In the genomic region with DNA sequence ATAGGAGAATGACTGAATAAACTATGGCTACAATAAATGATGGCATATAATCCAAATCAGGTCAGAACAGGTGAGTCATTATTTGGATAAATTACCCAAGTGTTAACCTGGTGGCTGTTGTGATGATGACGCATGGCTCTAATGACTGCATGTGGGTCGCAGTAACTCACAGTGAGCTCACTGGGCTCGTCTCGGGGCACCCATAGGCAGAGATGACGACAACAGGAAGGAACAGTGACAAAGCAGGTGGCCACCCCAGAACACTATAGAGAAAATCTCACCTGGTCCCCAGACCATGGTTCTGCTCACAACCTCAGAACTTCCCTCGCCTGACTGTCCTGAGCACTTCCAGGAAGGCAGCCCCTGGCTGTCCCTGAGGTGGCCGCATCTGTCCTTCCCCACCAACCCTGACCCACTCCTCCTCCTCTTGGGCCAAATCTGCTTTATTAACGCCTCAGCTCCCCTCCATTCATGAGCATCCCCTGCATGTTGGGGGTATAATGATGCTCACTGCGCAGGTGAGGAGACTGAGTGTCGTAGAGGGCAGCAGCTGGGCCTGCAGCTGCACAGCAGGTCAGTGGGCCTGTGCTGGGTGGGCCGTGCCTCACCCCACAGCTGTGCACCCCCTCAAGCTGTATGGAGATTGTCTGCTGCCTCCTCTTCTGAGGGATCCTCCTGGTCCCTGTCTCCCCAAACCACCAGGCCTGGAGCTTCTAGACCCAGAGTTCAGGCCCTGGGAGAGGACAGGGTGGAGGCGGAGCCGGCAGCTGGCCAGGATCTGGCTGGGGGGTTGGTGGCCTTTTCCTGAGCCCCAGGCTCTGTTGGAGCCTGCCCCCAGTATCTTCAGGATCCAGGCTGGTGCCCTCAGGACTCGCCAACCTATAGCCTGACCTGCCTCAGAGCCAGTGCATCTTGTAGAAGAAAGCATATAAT, we compare ENCODE assay signal across 13 cellular contexts. TPM values are rescaled to one million over a fixed set of nuclear protein-coding genes. Genes with fewer than 3 reads are reported as not detected.
DNase-seq lines count a peak whose midpoint lies in the region; ATAC-seq, FAIRE-seq and TF ChIP-seq lines count a peak whose summit lies in the region.
"Had no signal": no experiment of that assay in that cellular context is flagged by ENCODE, and none has a peak within 500 bp of the region (broad histone marks: within the 10 kb centered on the region; RNA-seq: fewer than 3 reads in every experiment).

No MANE protein-coding gene starts in this region.

- H3K4me1 Mint-ChIP-seq in activated CD4-positive, alpha-beta memory T cell treated with anti-CD3 and anti-CD28 coated beads for 36 hours (ENCODE audit: low read depth) = peaks cover 29% of the 10 kb centered on the region
- peaks cover 19% of the 10 kb centered on the region for H3K4me1 Mint-ChIP-seq in activated CD4-positive, alpha-beta memory T cell treated with anti-CD3 and anti-CD28 coated beads, Interleukin-2, amount 10 ng/mL, durations not matched to agents 7 days and 5 days
- H3K4me1 Mint-ChIP-seq in T-helper 17 cell = peaks cover 7% of the 10 kb centered on the region

- H3K36me3 Mint-ChIP-seq in activated CD4-positive, alpha-beta memory T cell treated with anti-CD3 and anti-CD28 coated beads for 36 hours = no peaks in the 10 kb centered on the region
- H3K36me3 Mint-ChIP-seq in activated CD4-positive, alpha-beta memory T cell treated with anti-CD3 and anti-CD28 coated beads, Interleukin-2, amount 10 ng/mL, durations not matched to agents 7 days and 5 days (ENCODE audit: low read depth) = no peaks in the 10 kb centered on the region
- H3K36me3 Mint-ChIP-seq in T-helper 17 cell (ENCODE audit: low read depth) = no peaks in the 10 kb centered on the region
- H3K36me3 Mint-ChIP-seq: memory B cell had no signal

- no peaks in the 10 kb centered on the region for H3K9me3 ChIP-seq in PC-3 (ENCODE audit: low read length)
- H3K9me3 ChIP-seq in esophagus muscularis mucosa = no peaks in the 10 kb centered on the region
- H3K9me3 ChIP-seq in small intestine (ENCODE audit: control insufficient read depth, low read depth) = no peaks in the 10 kb centered on the region
- no peaks in the 10 kb centered on the region for H3K9me3 ChIP-seq in T-helper 17 cell (ENCODE audit: control insufficient read depth, low read length, poor library complexity, severe bottlenecking)

- CTCF ChIA-PET in activated CD4-positive, alpha-beta memory T cell treated with anti-CD3 and anti-CD28 coated beads for 36 hours (lab: Charles Lee) = interaction anchor here (1.0 kb wide), 1 partner anchor 24 kb away, joined by 4 read pairs; no protein-coding TSS in a partner anchor
- CTCF ChIA-PET in activated CD4-positive, alpha-beta memory T cell treated with anti-CD3 and anti-CD28 coated beads, Interleukin-2, amount 10 ng/mL, durations not matched to agents 7 days and 5 days (lab: Charles Lee) = interaction anchor here (1.1 to 1.6 kb wide), 3 partner anchors 12 to 20 kb away, joined by 3 to 5 read pairs (median 5); no protein-coding TSS in a partner anchor
- CTCF ChIA-PET in PC-3 (lab: Charles Lee) = no interaction called here

- POLR2A ChIA-PET in activated CD4-positive, alpha-beta memory T cell treated with anti-CD3 and anti-CD28 coated beads for 36 hours (lab: Charles Lee) = no interaction called here
- POLR2A ChIA-PET in activated CD4-positive, alpha-beta memory T cell treated with anti-CD3 and anti-CD28 coated beads, Interleukin-2, amount 10 ng/mL, durations not matched to agents 7 days and 5 days (lab: Charles Lee) = interaction anchor here (1.1 kb wide), 1 partner anchor 11 kb away, joined by 3 read pairs; no protein-coding TSS in a partner anchor
- POLR2A ChIA-PET in PC-3 (lab: Charles Lee; ENCODE audit: unreplicated experiment) = no interaction called here

- H4K20me1 ChIP-seq in PC-3 (ENCODE audit: low read length) = no peaks in the 10 kb centered on the region

- no peaks in the 10 kb centered on the region for H3F3A ChIP-seq in PC-3 (ENCODE audit: low read length, unreplicated experiment)

- H3K27me3 Mint-ChIP-seq in activated CD4-positive, alpha-beta memory T cell treated with anti-CD3 and anti-CD28 coated beads for 36 hours = no peaks in the 10 kb centered on the region
- no peaks in the 10 kb centered on the region for H3K27me3 Mint-ChIP-seq in activated CD4-positive, alpha-beta memory T cell treated with anti-CD3 and anti-CD28 coated beads, Interleukin-2, amount 10 ng/mL, durations not matched to agents 7 days and 5 days
- H3K27me3 Mint-ChIP-seq in T-helper 17 cell = no peaks in the 10 kb centered on the region
- H3K27me3 Mint-ChIP-seq: memory B cell had no signal

- 0 out of 2 replicates have a peak overlapping the region, but pooled peaks have one; percentile 19 for H3K4me2 ChIP-seq in PC-3 (ENCODE audit: low read length)

- peak; percentile 41 for DNase-seq in activated CD4-positive, alpha-beta memory T cell treated with anti-CD3 and anti-CD28 coated beads for 36 hours
- no peak for DNase-seq in activated CD4-positive, alpha-beta memory T cell treated with anti-CD3 and anti-CD28 coated beads, Interleukin-2, amount 10 ng/mL, durations not matched to agents 7 days and 5 days
- DNase-seq in PC-3 (peak; percentile 37), esophagus muscularis mucosa (ENCODE audit: extremely low spot score) (no peak), small intestine (peak; percentile 45), T-helper 17 cell (no peak), NCI-H1436 treated with DMSO at 0.1 percent for 48 hours (lab: John Stamatoyannopoulos, UW) (no peak), SHP77 treated with DMSO at 0.1 percent for 48 hours (lab: John Stamatoyannopoulos, UW) (no peak)
- DNase-seq: COR-L47, NCI-H1048 had no signal

- no peaks in the 10 kb centered on the region for H3K36me3 ChIP-seq in PC-3 (ENCODE audit: low read depth, low read length)
- no peaks in the 10 kb centered on the region for H3K36me3 ChIP-seq in esophagus muscularis mucosa
- no peaks in the 10 kb centered on the region for H3K36me3 ChIP-seq in small intestine (ENCODE audit: control insufficient read depth in 2 of 2, insufficient read depth in 2 of 2, low read length in 2 of 2)

- H3K27ac Mint-ChIP-seq in activated CD4-positive, alpha-beta memory T cell treated with anti-CD3 and anti-CD28 coated beads for 36 hours = no peak overlapping the region
- no peak overlapping the region for H3K27ac Mint-ChIP-seq in activated CD4-positive, alpha-beta memory T cell treated with anti-CD3 and anti-CD28 coated beads, Interleukin-2, amount 10 ng/mL, durations not matched to agents 7 days and 5 days
- H3K27ac Mint-ChIP-seq in T-helper 17 cell = no peak overlapping the region

- intact Hi-C loops in activated CD4-positive, alpha-beta memory T cell treated with anti-CD3 and anti-CD28 coated beads for 36 hours (cut with micrococcal nuclease) = no loop called here
- intact Hi-C loops in PC-3 (cut with micrococcal nuclease) (no loop called here), esophagus muscularis mucosa (cut with DNase I) (no loop called here)

- H3K4me1 ChIP-seq in PC-3 (ENCODE audit: insufficient read depth, low read length) (peaks cover 15% of the 10 kb centered on the region; the same call in 1 of the 2 replicates), esophagus muscularis mucosa (peaks cover 16 to 27% (median 25%) of the 10 kb centered on the region in 4 donors), small intestine (ENCODE audit: control insufficient read depth in 2 of 2, insufficient read depth in 1 of 2, low read depth in 1 of 2, low read length in 1 of 2) (no peaks in the 10 kb centered on the region)

- H3K4me3 ChIP-seq in PC-3 (ENCODE audit: low read length) (no peak overlapping the region), esophagus muscularis mucosa (no peak overlapping the region), small intestine (ENCODE audit: low read depth in 1 of 2, low read length in 2 of 2) (no peak overlapping the region)

- BruUV-seq in PC-3 (replicated peaks; lab: Mats Ljungman, UMichigan) = no TSS peak

- H3K4me3 Mint-ChIP-seq in activated CD4-positive, alpha-beta memory T cell treated with anti-CD3 and anti-CD28 coated beads for 36 hours = no peak overlapping the region
- H3K4me3 Mint-ChIP-seq in activated CD4-positive, alpha-beta memory T cell treated with anti-CD3 and anti-CD28 coated beads, Interleukin-2, amount 10 ng/mL, durations not matched to agents 7 days and 5 days = no peak overlapping the region
- no peak overlapping the region for H3K4me3 Mint-ChIP-seq in T-helper 17 cell

- no peak overlapping the region for H3K9ac ChIP-seq in PC-3 (ENCODE audit: low read length)

- peak overlapping the region; percentile 55 for H3K27ac ChIP-seq in PC-3 (ENCODE audit: low read length)
- H3K27ac ChIP-seq in esophagus muscularis mucosa (replicated peaks in 1 of 4) = peak overlapping the region in 3 of 4 donors; percentile 18 to 34 (median 19)
- peak overlapping the region in 1 of 2 donors; percentile 38 for H3K27ac ChIP-seq in small intestine (ENCODE audit: low read depth in 1 of 2, low read length in 1 of 2)

- H2AFZ ChIP-seq in PC-3 (ENCODE audit: low read length) = no peak overlapping the region

- ATAC-seq in PC-3 = peak; percentile 54
- no peak for ATAC-seq in T-helper 17 cell

- H3K27me3 ChIP-seq in PC-3 (ENCODE audit: low read length) (no peaks in the 10 kb centered on the region), esophagus muscularis mucosa (no peaks in the 10 kb centered on the region), small intestine (ENCODE audit: control insufficient read depth in 2 of 2, insufficient read depth in 2 of 2, low read length in 2 of 2) (no peaks in the 10 kb centered on the region)

- TF ChIP-seq POLR2A in esophagus muscularis mucosa (IDR thresholded peaks at IDR 0.05; ENCODE audit: low read depth) = no peak

- no peak for FAIRE-seq in small intestine (lab: Jason Lieb, UNC)
- FAIRE-seq: A204.1 had no signal

- WGBS in esophagus muscularis mucosa = 78% methylated on average over 14 of the region's 14 CpGs
- WGBS in small intestine, 3 donors = 64 to 77% (median 66%) methylated on average over 12 to 14 of the region's 14 CpGs

- H3K9me3 Mint-ChIP-seq in activated CD4-positive, alpha-beta memory T cell treated with anti-CD3 and anti-CD28 coated beads for 36 hours = no peaks in the 10 kb centered on the region
- no peaks in the 10 kb centered on the region for H3K9me3 Mint-ChIP-seq in activated CD4-positive, alpha-beta memory T cell treated with anti-CD3 and anti-CD28 coated beads, Interleukin-2, amount 10 ng/mL, durations not matched to agents 7 days and 5 days
- H3K9me3 Mint-ChIP-seq: memory B cell, neural crest cell had no signal

- H3K9me2 ChIP-seq in PC-3 (replicated peaks; ENCODE audit: low read length) = no peaks in the 10 kb centered on the region

- no peak for TF ChIP-seq CTCF in PC-3 (conservative IDR thresholded peaks at IDR 0.05; ENCODE audit: low read depth, low read length)
- TF ChIP-seq CTCF in esophagus muscularis mucosa (IDR thresholded peaks at IDR 0.05) = no peak

- peaks cover 8% of the 10 kb centered on the region for H3K79me2 ChIP-seq in PC-3 (ENCODE audit: low read length)

- no peak for TF ChIP-seq EP300 in esophagus muscularis mucosa (IDR thresholded peaks at IDR 0.05)

RNA-seq across cellular contexts. Expression of a gene that starts 30.9 kb away (rescaled TPM):
- total RNA-seq in activated CD4-positive, alpha-beta memory T cell treated with anti-CD3 and anti-CD28 coated beads for 36 hours = 10 to 100 TPM; 19.0 to 19.5 TPM
- total RNA-seq in activated CD4-positive, alpha-beta memory T cell treated with anti-CD3 and anti-CD28 coated beads, Interleukin-2, amount 10 ng/mL, durations not matched to agents 7 days and 5 days = 10 to 100 TPM; 18.5 to 21.0 TPM
- total RNA-seq in PC-3 (2014; rRNA removed) (8.2 and 21.1 TPM in 2 replicates), esophagus muscularis mucosa (10 to 100 TPM in 1 of 4 donors, 1 to 10 TPM in 3; 8.0 to 14.5 (median 8.8) TPM), T-helper 17 cell (10 to 100 TPM; 10.0 to 13.7 TPM)
- polyA plus RNA-seq in small intestine = 10 to 100 TPM; 10.8 to 16.5 (median 14.3) TPM

RNA-seq across cellular contexts. Expression of a gene that starts 59.3 kb away (rescaled TPM):
- total RNA-seq in activated CD4-positive, alpha-beta memory T cell treated with anti-CD3 and anti-CD28 coated beads for 36 hours = not detected
- total RNA-seq in activated CD4-positive, alpha-beta memory T cell treated with anti-CD3 and anti-CD28 coated beads, Interleukin-2, amount 10 ng/mL, durations not matched to agents 7 days and 5 days = not detected
- total RNA-seq in PC-3 (2014; rRNA removed) (1.6 and 2.2 TPM in 2 replicates), esophagus muscularis mucosa (1 to 10 TPM in 1 of 4 donors, under 1 TPM in 3; 0.83 to 2.8 (median 0.90) TPM), T-helper 17 cell (not detected)
- polyA plus RNA-seq in small intestine = 1 to 10 TPM in 1 of 3 donors, under 1 TPM in 1, not detected in 1; 0.27 to 1.5 TPM

Comparison
In these comparisons a context has a peak if more than half of its experiments do, and no peak if none do; other contexts are left out.
1. DNase-seq: peak in activated CD4-positive, alpha-beta memory T cell treated with anti-CD3 and anti-CD28 coated beads for 36 hours (single experiment), PC-3 (single experiment) and small intestine (single experiment); none in activated CD4-positive, alpha-beta memory T cell treated with anti-CD3 and anti-CD28 coated beads, Interleukin-2, amount 10 ng/mL, durations not matched to agents 7 days and 5 days (single experiment), esophagus muscularis mucosa (single experiment), T-helper 17 cell (0 of 3), NCI-H1436 treated with DMSO at 0.1 percent for 48 hours (single experiment) and SHP77 treated with DMSO at 0.1 percent for 48 hours (single experiment).